Comparison of ENCODE assay signal across 17 cellular contexts in the genomic region with DNA sequence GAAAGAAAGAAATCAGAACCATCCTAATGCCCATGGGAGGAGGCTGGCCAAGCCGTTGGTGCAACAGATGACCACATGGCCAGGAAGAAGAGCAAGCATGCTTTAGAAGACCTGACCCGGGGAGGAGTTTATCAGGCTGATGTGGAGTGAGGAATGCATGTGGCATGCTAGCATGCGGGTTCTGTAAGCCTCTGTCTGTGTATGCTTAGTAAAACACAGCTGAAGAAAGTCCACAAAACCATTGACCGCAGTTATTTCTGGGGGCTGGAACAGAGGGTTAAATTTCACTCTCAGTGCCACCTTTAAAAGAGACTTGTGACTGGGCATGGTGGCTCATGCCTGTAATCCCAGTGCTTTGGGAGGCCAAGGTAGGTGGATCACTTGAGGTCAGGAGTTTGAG. TPM values are rescaled to one million over a fixed set of nuclear protein-coding genes. Genes with fewer than 3 reads are reported as not detected.
DNase-seq lines count a peak whose midpoint lies in the region; ATAC-seq and TF ChIP-seq lines count a peak whose summit lies in the region.
"Had no signal": no experiment of that assay in that cellular context is flagged by ENCODE, and none has a peak within 500 bp of the region (broad histone marks: within the 10 kb centered on the region; RNA-seq: fewer than 3 reads in every experiment).

No MANE protein-coding gene starts in this region.

- peak; percentile 82 for DNase-seq in H4 (ENCODE audit: low spot score)
- DNase-seq in SJCRH30 = peak; percentile 86 to 87
- peak; percentile 51 for DNase-seq in fibroblast of the aortic adventitia (ENCODE audit: low read depth)
- peak; percentile 31 for DNase-seq in skeletal muscle cell (ENCODE audit: low read depth)
- no peak for DNase-seq in activated T-helper 2 cell treated with anti-CD3 and anti-CD28 coated beads, Interferon-gamma antibody, Interleukin-2, Interleukin-4, amounts not matched to agents 10 μg/mL and 5 μg/mL and 100 μg/mL, durations not matched to agents 14 hours and 24 hours and 36 hours (ENCODE audit: low spot score)
- DNase-seq: cortex of kidney, DMS79, left lung, NCI-H2029 treated with DMSO at 0.1 percent for 48 hours, NCI-H524 had no signal

- TF ChIP-seq CTCF in fibroblast of the aortic adventitia (IDR thresholded peaks at IDR 0.05; ENCODE audit: insufficient read depth, low read length) = no peak

- H3K36me3 Mint-ChIP-seq in activated T-helper 2 cell treated with anti-CD3 and anti-CD28 coated beads, Interferon-gamma antibody, Interleukin-2, Interleukin-4, amounts not matched to agents 10 μg/mL and 5 μg/mL and 100 μg/mL, durations not matched to agents 14 hours and 24 hours and 36 hours (ENCODE audit: low read depth) = no peaks in the 10 kb centered on the region

- H3K4me3 ChIP-seq in SJCRH30 (no peak overlapping the region), fibroblast of the aortic adventitia (ENCODE audit: low read depth, low read length) (no peak overlapping the region), skeletal muscle cell (ENCODE audit: low read depth, low read length) (no peak overlapping the region)
- H3K4me3 ChIP-seq: left lung had no signal

- ATAC-seq in HG02840 (IDR thresholded peaks at IDR 0.05; ENCODE audit: low FRiP score, unreplicated experiment) (no peak), GM21526 (IDR thresholded peaks at IDR 0.05; ENCODE audit: low FRiP score, unreplicated experiment) (no peak)
- ATAC-seq: esophagus mucosa, left lung had no signal

- H3K27ac Mint-ChIP-seq in activated T-helper 2 cell treated with anti-CD3 and anti-CD28 coated beads, Interferon-gamma antibody, Interleukin-2, Interleukin-4, amounts not matched to agents 10 μg/mL and 5 μg/mL and 100 μg/mL, durations not matched to agents 14 hours and 24 hours and 36 hours = no peak overlapping the region
- H3K27ac Mint-ChIP-seq: activated T-helper 1 cell treated with anti-CD3 and anti-CD28 coated beads, Interleukin-12 subunit alpha, Interleukin-12 subunit beta, Interleukin-2, Interleukin-4 antibody, amounts not matched to agents 30 ng/mL and 10 ng/mL and 1 ng/mL, durations not matched to agents 14 hours and 24 hours and 36 hours; progenitor cell of endocrine pancreas had no signal

- no peaks in the 10 kb centered on the region for H3K9me3 ChIP-seq in SJCRH30 (replicated peaks)
- H3K9me3 ChIP-seq: left lung had no signal

- peaks cover 19% of the 10 kb centered on the region for H3K4me1 ChIP-seq in SJCRH30

- peaks cover 2% of the 10 kb centered on the region for H3K4me1 Mint-ChIP-seq in activated T-helper 2 cell treated with anti-CD3 and anti-CD28 coated beads, Interferon-gamma antibody, Interleukin-2, Interleukin-4, amounts not matched to agents 10 μg/mL and 5 μg/mL and 100 μg/mL, durations not matched to agents 14 hours and 24 hours and 36 hours (ENCODE audit: low read depth)

- H3K27me3 ChIP-seq in SJCRH30 = peaks cover 31% of the 10 kb centered on the region

- H3K27me3 Mint-ChIP-seq in activated T-helper 2 cell treated with anti-CD3 and anti-CD28 coated beads, Interferon-gamma antibody, Interleukin-2, Interleukin-4, amounts not matched to agents 10 μg/mL and 5 μg/mL and 100 μg/mL, durations not matched to agents 14 hours and 24 hours and 36 hours (ENCODE audit: low read depth) = peaks cover 15% of the 10 kb centered on the region

- H3K27ac ChIP-seq in SJCRH30 = no peak overlapping the region
- H3K27ac ChIP-seq: left lung, VCaP had no signal

- H3K4me3 Mint-ChIP-seq in activated T-helper 2 cell treated with anti-CD3 and anti-CD28 coated beads, Interferon-gamma antibody, Interleukin-2, Interleukin-4, amounts not matched to agents 10 μg/mL and 5 μg/mL and 100 μg/mL, durations not matched to agents 14 hours and 24 hours and 36 hours (ENCODE audit: low read depth) = no peak overlapping the region
- H3K4me3 Mint-ChIP-seq: activated T-helper 1 cell treated with anti-CD3 and anti-CD28 coated beads, Interleukin-12 subunit alpha, Interleukin-12 subunit beta, Interleukin-2, Interleukin-4 antibody, amounts not matched to agents 30 ng/mL and 10 ng/mL and 1 ng/mL, durations not matched to agents 14 hours and 24 hours and 36 hours had no signal

- H3K36me3 ChIP-seq in SJCRH30 = no peaks in the 10 kb centered on the region
- H3K36me3 ChIP-seq: left lung had no signal

- intact Hi-C loops in activated T-helper 2 cell treated with anti-CD3 and anti-CD28 coated beads, Interferon-gamma antibody, Interleukin-2, Interleukin-4, amounts not matched to agents 10 μg/mL and 5 μg/mL and 100 μg/mL, durations not matched to agents 14 hours and 24 hours and 36 hours (cut with micrococcal nuclease) = no loop called here

- H3K9me3 Mint-ChIP-seq in activated T-helper 2 cell treated with anti-CD3 and anti-CD28 coated beads, Interferon-gamma antibody, Interleukin-2, Interleukin-4, amounts not matched to agents 10 μg/mL and 5 μg/mL and 100 μg/mL, durations not matched to agents 14 hours and 24 hours and 36 hours = no peaks in the 10 kb centered on the region
- H3K9me3 Mint-ChIP-seq: activated T-helper 1 cell treated with anti-CD3 and anti-CD28 coated beads, Interleukin-12 subunit alpha, Interleukin-12 subunit beta, Interleukin-2, Interleukin-4 antibody, amounts not matched to agents 30 ng/mL and 10 ng/mL and 1 ng/mL, durations not matched to agents 14 hours and 24 hours and 36 hours had no signal

RNA-seq across cellular contexts. Expression of gene GFI1B, which starts 19.1 kb away (rescaled TPM):
- total RNA-seq in H4 (2014; rRNA removed; shearing (Covaris generic)) = 0.10 TPM in 1 of 2 replicates, not detected in the other
- total RNA-seq in SJCRH30 (2014; rRNA removed; shearing (Covaris generic)) = 0.13 and 0.53 TPM in 2 replicates
- not detected in 2 replicates for total RNA-seq in fibroblast of the aortic adventitia (ENCODE audit: low replicate concordance)
- total RNA-seq in activated T-helper 2 cell treated with anti-CD3 and anti-CD28 coated beads, Interferon-gamma antibody, Interleukin-2, Interleukin-4, amounts not matched to agents 10 μg/mL and 5 μg/mL and 100 μg/mL, durations not matched to agents 14 hours and 24 hours and 36 hours = not detected in 2 replicates
- total RNA-seq: activated T-helper 1 cell treated with anti-CD3 and anti-CD28 coated beads, Interleukin-12 subunit alpha, Interleukin-12 subunit beta, Interleukin-2, Interleukin-4 antibody, amounts not matched to agents 30 ng/mL and 10 ng/mL and 1 ng/mL, durations not matched to agents 14 hours and 24 hours and 36 hours; esophagus mucosa; subcutaneous adipose tissue had no signal

RNA-seq across cellular contexts. Expression of gene GTF3C5, which starts 33.2 kb away (rescaled TPM):
- total RNA-seq in H4 (2014; rRNA removed; shearing (Covaris generic)) = 52.5 and 54.6 TPM in 2 replicates
- total RNA-seq in SJCRH30 (2014; rRNA removed; shearing (Covaris generic)) = 87.6 and 89.5 TPM in 2 replicates
- 20.8 and 33.9 TPM in 2 replicates for total RNA-seq in fibroblast of the aortic adventitia (ENCODE audit: low replicate concordance)
- 81.6 and 89.7 TPM in 2 replicates for total RNA-seq in activated T-helper 2 cell treated with anti-CD3 and anti-CD28 coated beads, Interferon-gamma antibody, Interleukin-2, Interleukin-4, amounts not matched to agents 10 μg/mL and 5 μg/mL and 100 μg/mL, durations not matched to agents 14 hours and 24 hours and 36 hours

RNA-seq across cellular contexts. Expression of gene TSC1, which starts 53.2 kb away (rescaled TPM):
- total RNA-seq in H4 (2014; rRNA removed; shearing (Covaris generic)) = 17.7 and 22.4 TPM in 2 replicates
- 40.5 and 44.5 TPM in 2 replicates for total RNA-seq in SJCRH30 (2014; rRNA removed; shearing (Covaris generic))
- total RNA-seq in fibroblast of the aortic adventitia (ENCODE audit: low replicate concordance) = 56.0 and 70.7 TPM in 2 replicates
- total RNA-seq in activated T-helper 2 cell treated with anti-CD3 and anti-CD28 coated beads, Interferon-gamma antibody, Interleukin-2, Interleukin-4, amounts not matched to agents 10 μg/mL and 5 μg/mL and 100 μg/mL, durations not matched to agents 14 hours and 24 hours and 36 hours = 29.1 and 29.8 TPM in 2 replicates
